ENCODE assay signal across 3 cellular contexts in genomic region chr14:90570463-90570860, GRCh38.
TF ChIP-seq lines count a peak whose summit lies in the region.

No MANE protein-coding gene starts in this region.

TF ChIP-seq in HepG2, 621 proteins besides CTCF, POLR2A, EP300 and RAD21:
- peak; percentile 47; the same call in 1 of the 2 replicates for TF ChIP-seq FOSL2 (CRISPR knock-in tag; IDR thresholded peaks at IDR 0.05)
- no peak for TF ChIP-seq TBL1XR1 (IDR thresholded peaks at IDR 0.05; ENCODE audit: borderline replicate concordance, low read length, partially characterized antibody)

TF ChIP-seq in K562, 482 proteins besides CTCF, POLR2A, EP300 and RAD21:
- TF ChIP-seq RBFOX2 (IDR thresholded peaks at IDR 0.05; ENCODE audit: low read depth, low read length) (no peak), ZBTB33 (CRISPR knock-in tag; IDR thresholded peaks at IDR 0.05) (0 out of 2 replicates have a peak, but pooled peaks have one; percentile 50)

TF ChIP-seq in H1, 55 proteins besides CTCF, POLR2A, EP300 and RAD21:
- TF ChIP-seq JUN (IDR thresholded peaks at IDR 0.05; ENCODE audit: low read depth, low read length) (no peak), SAP30 (IDR thresholded peaks at IDR 0.05; ENCODE audit: insufficient read depth, insufficient replicate concordance, low read length) (no peak), FOSL1 (IDR thresholded peaks at IDR 0.05; ENCODE audit: insufficient read depth, low read depth, low read length) (no peak), JUND (IDR thresholded peaks at IDR 0.05; ENCODE audit: low read length) (peak; percentile 60; the same call in 1 of the 2 replicates), CBX8 (IDR thresholded peaks at IDR 0.05; ENCODE audit: borderline replicate concordance, low read depth, low read length) (no peak), CEBPB (IDR thresholded peaks at IDR 0.05; ENCODE audit: low read depth, low read length) (no peak)
